In genomic region chr11:83004855-83005556, GRCh38 we compare ENCODE assay signal across 17 cellular contexts.
A peak's percentile ranks its signal among the peaks of the same experiment; 100 is the strongest.
DNase-seq lines count a peak whose midpoint lies in the region; ATAC-seq and TF ChIP-seq lines count a peak whose summit lies in the region.
"Had no signal": no experiment of that assay in that cellular context is flagged by ENCODE, and none has a peak within 500 bp of the region (broad histone marks: within the 10 kb centered on the region; RNA-seq: fewer than 3 reads in every experiment).

No MANE protein-coding gene starts in this region.

- TF ChIP-seq CTCF in VCaP (conservative IDR thresholded peaks at IDR 0.05) (no peak), psoas muscle (IDR thresholded peaks at IDR 0.05) (no peak), Calu3 (IDR thresholded peaks at IDR 0.05; ENCODE audit: unreplicated experiment) (no peak)

- BruUV-seq in Calu3 (replicated peaks; lab: Mats Ljungman, UMichigan) = no TSS peak

- 69 to 88% (median 79%) methylated on average over 2 of the region's 2 CpGs for WGBS in psoas muscle, 3 donors

- no peaks in the 10 kb centered on the region for H3K27me3 ChIP-seq in psoas muscle (ENCODE audit: insufficient read depth in 3 of 3, low read length in 2 of 3)
- H3K27me3 ChIP-seq: cardiac muscle cell, SJSA1 had no signal

- H3K9me3 ChIP-seq in psoas muscle = no peaks in the 10 kb centered on the region
- H3K9me3 ChIP-seq: Caco-2, HAP-1, SJSA1, thoracic aorta had no signal

- POLR2A ChIA-PET in activated CD4-positive, alpha-beta memory T cell treated with anti-CD3 and anti-CD28 coated beads for 36 hours (lab: Charles Lee) = interaction anchor here (0.6 to 1.5 kb wide), 4 partner anchors 9 to 737 kb away, joined by 3 to 9 read pairs (median 4); partner anchors contain the start of gene PCF11
- POLR2A ChIA-PET in activated CD4-positive, alpha-beta memory T cell treated with anti-CD3 and anti-CD28 coated beads, Interleukin-2, amount 10 ng/mL, durations not matched to agents 7 days and 5 days (lab: Charles Lee) = interaction anchor here (0.6 kb wide), 1 partner anchor 189 kb away, joined by 3 read pairs; no protein-coding TSS in a partner anchor

- H3K27me3 Mint-ChIP-seq in activated CD4-positive, alpha-beta memory T cell treated with anti-CD3 and anti-CD28 coated beads for 36 hours = no peaks in the 10 kb centered on the region
- H3K27me3 Mint-ChIP-seq in activated CD4-positive, alpha-beta memory T cell treated with anti-CD3 and anti-CD28 coated beads, Interleukin-2, amount 10 ng/mL, durations not matched to agents 7 days and 5 days = no peaks in the 10 kb centered on the region
- H3K27me3 Mint-ChIP-seq in Calu3 (ENCODE audit: unreplicated experiment) = no peaks in the 10 kb centered on the region

- no peaks in the 10 kb centered on the region for H3K9me3 Mint-ChIP-seq in activated CD4-positive, alpha-beta memory T cell treated with anti-CD3 and anti-CD28 coated beads for 36 hours
- no peaks in the 10 kb centered on the region for H3K9me3 Mint-ChIP-seq in activated CD4-positive, alpha-beta memory T cell treated with anti-CD3 and anti-CD28 coated beads, Interleukin-2, amount 10 ng/mL, durations not matched to agents 7 days and 5 days
- H3K9me3 Mint-ChIP-seq in Calu3 (ENCODE audit: low read depth, unreplicated experiment) = no peaks in the 10 kb centered on the region
- H3K9me3 Mint-ChIP-seq: mesothelial cell of epicardium had no signal

- peak; percentile 42 for DNase-seq in activated CD4-positive, alpha-beta memory T cell treated with anti-CD3 and anti-CD28 coated beads for 36 hours
- no peak for DNase-seq in activated CD4-positive, alpha-beta memory T cell treated with anti-CD3 and anti-CD28 coated beads, Interleukin-2, amount 10 ng/mL, durations not matched to agents 7 days and 5 days
- DNase-seq in psoas muscle (no peak), GM19240 (ENCODE audit: insufficient read length, low spot score) (no peak), Calu3 (no peak)
- DNase-seq: ACHN; Caco-2; effector memory CD4-positive, alpha-beta T cell; foreskin fibroblast had no signal

- no peak overlapping the region for H3K4me3 Mint-ChIP-seq in activated CD4-positive, alpha-beta memory T cell treated with anti-CD3 and anti-CD28 coated beads for 36 hours
- no peak overlapping the region for H3K4me3 Mint-ChIP-seq in activated CD4-positive, alpha-beta memory T cell treated with anti-CD3 and anti-CD28 coated beads, Interleukin-2, amount 10 ng/mL, durations not matched to agents 7 days and 5 days
- H3K4me3 Mint-ChIP-seq in Calu3 (ENCODE audit: low read depth, unreplicated experiment) = no peak overlapping the region
- H3K4me3 Mint-ChIP-seq: mesothelial cell of epicardium had no signal

- ATAC-seq in HG02759 (IDR thresholded peaks at IDR 0.05; ENCODE audit: unreplicated experiment) (peak; percentile 37), psoas muscle (peak in 2 of 4 donors; percentile 24 to 46), GM18867 (IDR thresholded peaks at IDR 0.05; ENCODE audit: unreplicated experiment) (no peak)

- peak overlapping the region; percentile 60 for H3K27ac ChIP-seq in VCaP
- peak overlapping the region; percentile 53 for H3K27ac ChIP-seq in psoas muscle
- H3K27ac ChIP-seq: cardiac muscle cell, SJSA1, thoracic aorta had no signal

- H3K4me1 Mint-ChIP-seq in activated CD4-positive, alpha-beta memory T cell treated with anti-CD3 and anti-CD28 coated beads for 36 hours (ENCODE audit: low read depth) = peaks cover 48% of the 10 kb centered on the region
- peaks cover 41% of the 10 kb centered on the region for H3K4me1 Mint-ChIP-seq in activated CD4-positive, alpha-beta memory T cell treated with anti-CD3 and anti-CD28 coated beads, Interleukin-2, amount 10 ng/mL, durations not matched to agents 7 days and 5 days
- no peaks in the 10 kb centered on the region for H3K4me1 Mint-ChIP-seq in Calu3 (ENCODE audit: low read depth, unreplicated experiment)

- CTCF ChIA-PET in activated CD4-positive, alpha-beta memory T cell treated with anti-CD3 and anti-CD28 coated beads for 36 hours (lab: Charles Lee) = no interaction called here
- CTCF ChIA-PET in activated CD4-positive, alpha-beta memory T cell treated with anti-CD3 and anti-CD28 coated beads, Interleukin-2, amount 10 ng/mL, durations not matched to agents 7 days and 5 days (lab: Charles Lee) = interaction anchor here (0.6 kb wide), 1 partner anchor 198 kb away, joined by 3 read pairs; no protein-coding TSS in a partner anchor
- CTCF ChIA-PET in Calu3 (lab: Charles Lee) = no interaction called here

- H3K4me1 ChIP-seq in psoas muscle = peaks cover 74% of the 10 kb centered on the region
- H3K4me1 ChIP-seq: SJSA1 had no signal

- H3K36me3 Mint-ChIP-seq in activated CD4-positive, alpha-beta memory T cell treated with anti-CD3 and anti-CD28 coated beads for 36 hours = peaks cover 5% of the 10 kb centered on the region
- no peaks in the 10 kb centered on the region for H3K36me3 Mint-ChIP-seq in activated CD4-positive, alpha-beta memory T cell treated with anti-CD3 and anti-CD28 coated beads, Interleukin-2, amount 10 ng/mL, durations not matched to agents 7 days and 5 days (ENCODE audit: low read depth)
- H3K36me3 Mint-ChIP-seq in Calu3 (ENCODE audit: insufficient read depth, unreplicated experiment) = no peaks in the 10 kb centered on the region
- H3K36me3 Mint-ChIP-seq: mesothelial cell of epicardium had no signal

- H3K4me3 ChIP-seq in psoas muscle = no peak overlapping the region
- H3K4me3 ChIP-seq: cardiac muscle cell, HAP-1, SJSA1, thoracic aorta had no signal

- H3K36me3 ChIP-seq in psoas muscle (ENCODE audit: insufficient read depth in 1 of 2, low read depth in 1 of 2) = peaks cover 0 to 2% of the 10 kb centered on the region in 2 donors
- H3K36me3 ChIP-seq: cardiac muscle cell, HAP-1, SJSA1, thoracic aorta had no signal

- H3K27ac Mint-ChIP-seq in activated CD4-positive, alpha-beta memory T cell treated with anti-CD3 and anti-CD28 coated beads for 36 hours = no peak overlapping the region
- H3K27ac Mint-ChIP-seq in activated CD4-positive, alpha-beta memory T cell treated with anti-CD3 and anti-CD28 coated beads, Interleukin-2, amount 10 ng/mL, durations not matched to agents 7 days and 5 days = no peak overlapping the region
- H3K27ac Mint-ChIP-seq in Calu3 (ENCODE audit: unreplicated experiment) = no peak overlapping the region
- H3K27ac Mint-ChIP-seq: mesothelial cell of epicardium had no signal

- intact Hi-C loops in activated CD4-positive, alpha-beta memory T cell treated with anti-CD3 and anti-CD28 coated beads for 36 hours (cut with micrococcal nuclease) = loop anchor here (1.0 to 10.0 kb wide), 2 partner anchors 8 to 1000 kb away; no protein-coding TSS in a partner anchor
- intact Hi-C loops in psoas muscle (cut with DNase I) (loop anchor here in 1 of 2 donors (5.0 kb wide), 1 partner anchor 152 kb away; the partner anchor contains the start of gene PCF11), Calu3 (cut with micrococcal nuclease; ENCODE audit: unreplicated experiment) (no loop called here)
